2 cellular contexts compared by ENCODE assay signal in the genomic region with DNA sequence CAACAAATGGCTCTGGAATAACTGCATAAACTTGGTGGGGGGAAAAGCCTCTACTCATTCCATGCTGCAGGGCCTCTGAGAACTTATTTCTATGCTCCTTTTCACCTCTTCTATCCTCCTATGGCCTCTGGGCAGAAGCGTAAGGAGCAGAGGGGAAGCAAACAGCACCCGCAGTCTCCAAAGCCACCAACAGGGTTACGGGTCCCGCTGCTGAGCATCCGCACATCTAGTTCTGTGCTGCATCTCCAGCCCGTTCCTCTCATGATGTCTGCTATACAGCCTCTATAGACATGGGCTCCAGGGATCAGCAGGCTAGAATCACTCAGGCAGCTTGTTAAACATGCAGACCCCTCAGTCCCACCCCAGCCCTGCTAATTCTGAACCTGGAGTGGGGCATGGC.
TF ChIP-seq lines count a peak whose summit lies in the region.

No MANE protein-coding gene starts in this region.

TF ChIP-seq in HepG2, 621 proteins besides CTCF, POLR2A, EP300 and RAD21:
- TF ChIP-seq, protein P1, sequence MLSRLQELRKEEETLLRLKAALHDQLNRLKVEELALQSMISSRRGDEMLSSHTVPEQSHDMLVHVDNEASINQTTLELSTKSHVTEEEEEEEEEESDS (CRISPR knock-in tag; IDR thresholded peaks at IDR 0.05; ENCODE audit: borderline replicate concordance): no peak
- TF ChIP-seq ZNF263 (CRISPR knock-in tag; IDR thresholded peaks at IDR 0.05) (no peak), SP140L (CRISPR knock-in tag; IDR thresholded peaks at IDR 0.05; ENCODE audit: borderline replicate concordance) (no peak), ZNF138 (CRISPR knock-in tag; IDR thresholded peaks at IDR 0.05; ENCODE audit: low read depth) (no peak), NFATC3 (CRISPR knock-in tag; IDR thresholded peaks at IDR 0.05) (no peak), DPF2 (CRISPR knock-in tag; IDR thresholded peaks at IDR 0.05; ENCODE audit: borderline replicate concordance, low read depth) (no peak), ZNF713 (CRISPR knock-in tag; IDR thresholded peaks at IDR 0.05) (no peak), FOXK1 (CRISPR knock-in tag; IDR thresholded peaks at IDR 0.05; ENCODE audit: borderline replicate concordance, low read depth) (no peak), ZSCAN25 (CRISPR knock-in tag; IDR thresholded peaks at IDR 0.05) (no peak), ASH2L (IDR thresholded peaks at IDR 0.05; ENCODE audit: insufficient read length, low read depth, low read length) (no peak), ZNF773 (CRISPR knock-in tag; IDR thresholded peaks at IDR 0.05; ENCODE audit: borderline replicate concordance) (no peak), XBP1 (CRISPR knock-in tag; IDR thresholded peaks at IDR 0.05) (no peak)
- TF ChIP-seq, protein P2, sequence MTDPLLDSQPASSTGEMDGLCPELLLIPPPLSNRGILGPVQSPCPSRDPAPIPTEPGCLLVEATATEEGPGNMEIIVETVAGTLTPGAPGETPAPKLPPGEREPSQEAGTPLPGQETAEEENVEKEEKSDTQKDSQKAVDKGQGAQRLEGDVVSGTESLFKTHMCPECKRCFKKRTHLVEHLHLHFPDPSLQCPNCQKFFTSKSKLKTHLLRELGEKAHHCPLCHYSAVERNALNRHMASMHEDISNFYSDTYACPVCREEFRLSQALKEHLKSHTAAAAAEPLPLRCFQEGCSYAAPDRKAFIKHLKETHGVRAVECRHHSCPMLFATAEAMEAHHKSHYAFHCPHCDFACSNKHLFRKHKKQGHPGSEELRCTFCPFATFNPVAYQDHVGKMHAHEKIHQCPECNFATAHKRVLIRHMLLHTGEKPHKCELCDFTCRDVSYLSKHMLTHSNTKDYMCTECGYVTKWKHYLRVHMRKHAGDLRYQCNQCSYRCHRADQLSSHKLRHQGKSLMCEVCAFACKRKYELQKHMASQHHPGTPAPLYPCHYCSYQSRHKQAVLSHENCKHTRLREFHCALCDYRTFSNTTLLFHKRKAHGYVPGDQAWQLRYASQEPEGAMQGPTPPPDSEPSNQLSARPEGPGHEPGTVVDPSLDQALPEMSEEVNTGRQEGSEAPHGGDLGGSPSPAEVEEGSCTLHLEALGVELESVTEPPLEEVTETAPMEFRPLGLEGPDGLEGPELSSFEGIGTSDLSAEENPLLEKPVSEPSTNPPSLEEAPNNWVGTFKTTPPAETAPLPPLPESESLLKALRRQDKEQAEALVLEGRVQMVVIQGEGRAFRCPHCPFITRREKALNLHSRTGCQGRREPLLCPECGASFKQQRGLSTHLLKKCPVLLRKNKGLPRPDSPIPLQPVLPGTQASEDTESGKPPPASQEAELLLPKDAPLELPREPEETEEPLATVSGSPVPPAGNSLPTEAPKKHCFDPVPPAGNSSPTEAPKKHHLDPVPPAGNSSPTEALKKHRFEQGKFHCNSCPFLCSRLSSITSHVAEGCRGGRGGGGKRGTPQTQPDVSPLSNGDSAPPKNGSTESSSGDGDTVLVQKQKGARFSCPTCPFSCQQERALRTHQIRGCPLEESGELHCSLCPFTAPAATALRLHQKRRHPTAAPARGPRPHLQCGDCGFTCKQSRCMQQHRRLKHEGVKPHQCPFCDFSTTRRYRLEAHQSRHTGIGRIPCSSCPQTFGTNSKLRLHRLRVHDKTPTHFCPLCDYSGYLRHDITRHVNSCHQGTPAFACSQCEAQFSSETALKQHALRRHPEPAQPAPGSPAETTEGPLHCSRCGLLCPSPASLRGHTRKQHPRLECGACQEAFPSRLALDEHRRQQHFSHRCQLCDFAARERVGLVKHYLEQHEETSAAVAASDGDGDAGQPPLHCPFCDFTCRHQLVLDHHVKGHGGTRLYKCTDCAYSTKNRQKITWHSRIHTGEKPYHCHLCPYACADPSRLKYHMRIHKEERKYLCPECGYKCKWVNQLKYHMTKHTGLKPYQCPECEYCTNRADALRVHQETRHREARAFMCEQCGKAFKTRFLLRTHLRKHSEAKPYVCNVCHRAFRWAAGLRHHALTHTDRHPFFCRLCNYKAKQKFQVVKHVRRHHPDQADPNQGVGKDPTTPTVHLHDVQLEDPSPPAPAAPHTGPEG (CRISPR knock-in tag; IDR thresholded peaks at IDR 0.05): no peak
- TF ChIP-seq, protein P3, sequence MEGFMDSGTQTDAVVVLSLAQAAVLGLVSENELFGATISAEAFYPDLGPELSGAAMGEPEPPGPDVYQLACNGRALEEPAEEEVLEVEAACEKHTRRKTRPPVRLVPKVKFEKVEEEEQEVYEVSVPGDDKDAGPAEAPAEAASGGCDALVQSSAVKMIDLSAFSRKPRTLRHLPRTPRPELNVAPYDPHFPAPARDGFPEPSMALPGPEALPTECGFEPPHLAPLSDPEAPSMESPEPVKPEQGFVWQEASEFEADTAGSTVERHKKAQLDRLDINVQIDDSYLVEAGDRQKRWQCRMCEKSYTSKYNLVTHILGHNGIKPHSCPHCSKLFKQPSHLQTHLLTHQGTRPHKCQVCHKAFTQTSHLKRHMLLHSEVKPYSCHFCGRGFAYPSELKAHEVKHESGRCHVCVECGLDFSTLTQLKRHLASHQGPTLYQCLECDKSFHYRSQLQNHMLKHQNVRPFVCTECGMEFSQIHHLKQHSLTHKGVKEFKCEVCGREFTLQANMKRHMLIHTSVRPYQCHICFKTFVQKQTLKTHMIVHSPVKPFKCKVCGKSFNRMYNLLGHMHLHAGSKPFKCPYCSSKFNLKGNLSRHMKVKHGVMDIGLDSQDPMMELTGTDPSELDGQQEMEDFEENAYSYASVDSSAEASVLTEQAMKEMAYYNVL (CRISPR knock-in tag; IDR thresholded peaks at IDR 0.05; ENCODE audit: borderline replicate concordance): no peak
- TF ChIP-seq, protein P4, sequence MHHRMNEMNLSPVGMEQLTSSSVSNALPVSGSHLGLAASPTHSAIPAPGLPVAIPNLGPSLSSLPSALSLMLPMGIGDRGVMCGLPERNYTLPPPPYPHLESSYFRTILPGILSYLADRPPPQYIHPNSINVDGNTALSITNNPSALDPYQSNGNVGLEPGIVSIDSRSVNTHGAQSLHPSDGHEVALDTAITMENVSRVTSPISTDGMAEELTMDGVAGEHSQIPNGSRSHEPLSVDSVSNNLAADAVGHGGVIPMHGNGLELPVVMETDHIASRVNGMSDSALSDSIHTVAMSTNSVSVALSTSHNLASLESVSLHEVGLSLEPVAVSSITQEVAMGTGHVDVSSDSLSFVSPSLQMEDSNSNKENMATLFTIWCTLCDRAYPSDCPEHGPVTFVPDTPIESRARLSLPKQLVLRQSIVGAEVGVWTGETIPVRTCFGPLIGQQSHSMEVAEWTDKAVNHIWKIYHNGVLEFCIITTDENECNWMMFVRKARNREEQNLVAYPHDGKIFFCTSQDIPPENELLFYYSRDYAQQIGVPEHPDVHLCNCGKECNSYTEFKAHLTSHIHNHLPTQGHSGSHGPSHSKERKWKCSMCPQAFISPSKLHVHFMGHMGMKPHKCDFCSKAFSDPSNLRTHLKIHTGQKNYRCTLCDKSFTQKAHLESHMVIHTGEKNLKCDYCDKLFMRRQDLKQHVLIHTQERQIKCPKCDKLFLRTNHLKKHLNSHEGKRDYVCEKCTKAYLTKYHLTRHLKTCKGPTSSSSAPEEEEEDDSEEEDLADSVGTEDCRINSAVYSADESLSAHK (CRISPR knock-in tag; IDR thresholded peaks at IDR 0.05; ENCODE audit: borderline replicate concordance): no peak
- TF ChIP-seq, protein P5, sequence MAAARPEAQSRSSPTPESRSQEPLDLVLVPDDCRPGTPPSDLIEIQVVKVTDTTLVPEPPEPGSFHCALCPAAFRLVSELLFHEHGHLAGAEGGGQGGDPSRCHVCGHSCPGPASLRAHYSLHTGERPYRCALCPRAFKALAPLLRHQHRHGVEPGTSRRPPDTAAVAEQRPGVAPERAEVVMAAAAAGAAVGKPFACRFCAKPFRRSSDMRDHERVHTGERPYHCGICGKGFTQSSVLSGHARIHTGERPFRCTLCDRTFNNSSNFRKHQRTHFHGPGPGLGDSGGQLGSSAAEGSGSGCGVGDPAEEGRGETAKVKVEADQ (CRISPR knock-in tag; IDR thresholded peaks at IDR 0.05; ENCODE audit: borderline replicate concordance): no peak

TF ChIP-seq in K562, 482 proteins besides CTCF, POLR2A, EP300 and RAD21:
- TF ChIP-seq, protein P6, sequence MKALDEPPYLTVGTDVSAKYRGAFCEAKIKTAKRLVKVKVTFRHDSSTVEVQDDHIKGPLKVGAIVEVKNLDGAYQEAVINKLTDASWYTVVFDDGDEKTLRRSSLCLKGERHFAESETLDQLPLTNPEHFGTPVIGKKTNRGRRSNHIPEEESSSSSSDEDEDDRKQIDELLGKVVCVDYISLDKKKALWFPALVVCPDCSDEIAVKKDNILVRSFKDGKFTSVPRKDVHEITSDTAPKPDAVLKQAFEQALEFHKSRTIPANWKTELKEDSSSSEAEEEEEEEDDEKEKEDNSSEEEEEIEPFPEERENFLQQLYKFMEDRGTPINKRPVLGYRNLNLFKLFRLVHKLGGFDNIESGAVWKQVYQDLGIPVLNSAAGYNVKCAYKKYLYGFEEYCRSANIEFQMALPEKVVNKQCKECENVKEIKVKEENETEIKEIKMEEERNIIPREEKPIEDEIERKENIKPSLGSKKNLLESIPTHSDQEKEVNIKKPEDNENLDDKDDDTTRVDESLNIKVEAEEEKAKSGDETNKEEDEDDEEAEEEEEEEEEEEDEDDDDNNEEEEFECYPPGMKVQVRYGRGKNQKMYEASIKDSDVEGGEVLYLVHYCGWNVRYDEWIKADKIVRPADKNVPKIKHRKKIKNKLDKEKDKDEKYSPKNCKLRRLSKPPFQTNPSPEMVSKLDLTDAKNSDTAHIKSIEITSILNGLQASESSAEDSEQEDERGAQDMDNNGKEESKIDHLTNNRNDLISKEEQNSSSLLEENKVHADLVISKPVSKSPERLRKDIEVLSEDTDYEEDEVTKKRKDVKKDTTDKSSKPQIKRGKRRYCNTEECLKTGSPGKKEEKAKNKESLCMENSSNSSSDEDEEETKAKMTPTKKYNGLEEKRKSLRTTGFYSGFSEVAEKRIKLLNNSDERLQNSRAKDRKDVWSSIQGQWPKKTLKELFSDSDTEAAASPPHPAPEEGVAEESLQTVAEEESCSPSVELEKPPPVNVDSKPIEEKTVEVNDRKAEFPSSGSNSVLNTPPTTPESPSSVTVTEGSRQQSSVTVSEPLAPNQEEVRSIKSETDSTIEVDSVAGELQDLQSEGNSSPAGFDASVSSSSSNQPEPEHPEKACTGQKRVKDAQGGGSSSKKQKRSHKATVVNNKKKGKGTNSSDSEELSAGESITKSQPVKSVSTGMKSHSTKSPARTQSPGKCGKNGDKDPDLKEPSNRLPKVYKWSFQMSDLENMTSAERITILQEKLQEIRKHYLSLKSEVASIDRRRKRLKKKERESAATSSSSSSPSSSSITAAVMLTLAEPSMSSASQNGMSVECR (CRISPR knock-in tag; IDR thresholded peaks at IDR 0.05): no peak
- TF ChIP-seq ETV6 (IDR thresholded peaks at IDR 0.05; ENCODE audit: borderline replicate concordance in 1 of 2, low read depth in 2 of 2, low read length in 1 of 2) (no peak), ETV6 (CRISPR knock-in tag; IDR thresholded peaks at IDR 0.05; ENCODE audit: borderline replicate concordance) (no peak), TAF1 (IDR thresholded peaks at IDR 0.05; ENCODE audit: control insufficient read depth, extremely low read depth, insufficient read depth, low read length, severe bottlenecking) (no peak), PHB2 (IDR thresholded peaks at IDR 0.05; ENCODE audit: low read depth) (no peak), MCM3 (IDR thresholded peaks at IDR 0.05) (no peak), FOXA3 (CRISPR knock-in tag; conservative IDR thresholded peaks at IDR 0.05 in 1 of 2, IDR thresholded peaks at IDR 0.05 in 1 of 2) (no peak), ZNF23 (CRISPR knock-in tag; IDR thresholded peaks at IDR 0.05) (no peak), SRF (CRISPR knock-in tag; IDR thresholded peaks at IDR 0.05) (no peak), PHF21A (IDR thresholded peaks at IDR 0.05; ENCODE audit: borderline replicate concordance, low read depth) (no peak), FOS (IDR thresholded peaks at IDR 0.05; ENCODE audit: extremely low read depth, insufficient read length) (no peak), CCNT2 (IDR thresholded peaks at IDR 0.05; ENCODE audit: borderline replicate concordance, extremely low read depth, insufficient read length, low read depth, low read length) (no peak)
